8 cellular contexts compared by ENCODE assay signal in the genomic region with DNA sequence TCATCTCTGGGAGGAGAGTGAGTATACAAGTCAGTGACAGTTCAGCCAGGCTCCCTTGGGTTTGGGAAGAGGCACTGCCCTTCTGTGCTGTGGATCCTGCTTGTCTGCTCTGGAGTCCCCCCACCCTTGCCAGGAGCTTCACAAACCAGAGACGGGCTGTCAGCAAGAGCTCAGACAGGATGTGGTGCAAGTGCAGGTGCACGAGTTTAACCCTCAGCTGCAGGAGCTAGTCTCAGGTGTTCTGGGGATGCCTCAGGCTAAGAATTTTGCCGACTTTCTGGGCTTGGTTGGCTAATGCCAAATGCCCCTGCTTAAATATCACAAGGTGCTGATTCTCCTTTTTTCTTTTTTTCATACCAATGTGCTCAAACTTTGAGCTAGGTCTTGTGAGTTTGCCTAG. TPM values are rescaled to one million over a fixed set of nuclear protein-coding genes. Genes with fewer than 3 reads are reported as not detected.
DNase-seq lines count a peak whose midpoint lies in the region; ATAC-seq and TF ChIP-seq lines count a peak whose summit lies in the region.

No MANE protein-coding gene starts in this region.

- H3K9me3 Mint-ChIP-seq in stimulated activated naive CD8-positive, alpha-beta T cell treated with anti-CD3 and anti-CD28 coated beads, Interleukin-15, Interleukin-2, amounts not matched to agents 100 ng/mL and 50 ng/mL, for 24 hours = no peaks in the 10 kb centered on the region

- no peaks in the 10 kb centered on the region for H3K27me3 ChIP-seq in foreskin keratinocyte
- H3K27me3 ChIP-seq in right atrium auricular region = no peaks in the 10 kb centered on the region

- no peaks in the 10 kb centered on the region for H3K27me3 Mint-ChIP-seq in stimulated activated naive CD8-positive, alpha-beta T cell treated with anti-CD3 and anti-CD28 coated beads, Interleukin-15, Interleukin-2, amounts not matched to agents 100 ng/mL and 50 ng/mL, for 24 hours

- H3K27ac ChIP-seq in foreskin keratinocyte (no peak overlapping the region), right atrium auricular region (peak overlapping the region in 1 of 2 donors; percentile 25)

- CTCF ChIA-PET in GM10248 (lab: Yijun Ruan, JAX) = interaction anchor here (1.0 to 3.1 kb wide), 6 partner anchors 10 to 458 kb away, joined by 3 to 36 read pairs (median 3); partner anchors contain the start of gene ZNF783

- H3K9me3 ChIP-seq in right atrium auricular region = no peaks in the 10 kb centered on the region

- TF ChIP-seq CTCF in foreskin keratinocyte (conservative IDR thresholded peaks at IDR 0.05) (no peak), right atrium auricular region (IDR thresholded peaks at IDR 0.05) (no peak), GM10248 (IDR thresholded peaks at IDR 0.05; ENCODE audit: control extremely low read depth, extremely low read depth, low read depth, missing control alignments) (no peak)

- peaks cover 11% of the 10 kb centered on the region for H3K36me3 ChIP-seq in right atrium auricular region

- POLR2A ChIA-PET in GM10248 (lab: Yijun Ruan, JAX) = no interaction called here

- peak; percentile 0 for ATAC-seq in foreskin keratinocyte

- no peak overlapping the region for H3K4me3 ChIP-seq in right atrium auricular region

- peaks cover 3% of the 10 kb centered on the region for H3K4me1 ChIP-seq in foreskin keratinocyte
- peaks cover 0 to 15% of the 10 kb centered on the region in 2 donors for H3K4me1 ChIP-seq in right atrium auricular region

- peaks cover 10% of the 10 kb centered on the region for H3K36me3 Mint-ChIP-seq in stimulated activated naive CD8-positive, alpha-beta T cell treated with anti-CD3 and anti-CD28 coated beads, Interleukin-15, Interleukin-2, amounts not matched to agents 100 ng/mL and 50 ng/mL, for 24 hours (ENCODE audit: low read depth)

- peak overlapping the region; percentile 67 for H3K4me3 Mint-ChIP-seq in stimulated activated naive CD8-positive, alpha-beta T cell treated with anti-CD3 and anti-CD28 coated beads, Interleukin-15, Interleukin-2, amounts not matched to agents 100 ng/mL and 50 ng/mL, for 24 hours

- DNase-seq in activated T-cell treated with anti-CD3 and anti-CD28 coated beads for 1 hour (ENCODE audit: low read depth) (peak; percentile 31), activated T-cell treated with anti-CD3 and anti-CD28 coated beads for 4 hours (no peak), T-helper 22 cell (ENCODE audit: low read depth) (peak; percentile 38), foreskin keratinocyte (peak in 1 of 2 donors; percentile 14), retina (no peak), right atrium auricular region (ENCODE audit: low spot score) (no peak), GM10248 (ENCODE audit: extremely low spot score) (no peak)

- peaks cover 41% of the 10 kb centered on the region for H3K4me1 Mint-ChIP-seq in stimulated activated naive CD8-positive, alpha-beta T cell treated with anti-CD3 and anti-CD28 coated beads, Interleukin-15, Interleukin-2, amounts not matched to agents 100 ng/mL and 50 ng/mL, for 24 hours (ENCODE audit: low read depth)

- H3K27ac Mint-ChIP-seq in stimulated activated naive CD8-positive, alpha-beta T cell treated with anti-CD3 and anti-CD28 coated beads, Interleukin-15, Interleukin-2, amounts not matched to agents 100 ng/mL and 50 ng/mL, for 24 hours = no peak overlapping the region

RNA-seq across cellular contexts. Expression of gene ZNF783, which starts 22.3 kb away (rescaled TPM):
- total RNA-seq in foreskin keratinocyte = 7.4 and 7.5 TPM in 2 replicates
- 3.6 and 4.0 TPM in 2 replicates for polyA plus RNA-seq in foreskin keratinocyte
- total RNA-seq in right atrium auricular region = 1 to 10 TPM; 3.7 to 5.1 TPM

RNA-seq across cellular contexts. Expression of gene ZNF212, which starts 44.9 kb away (rescaled TPM):
- total RNA-seq in foreskin keratinocyte = 7.2 and 7.5 TPM in 2 replicates
- 6.1 and 6.5 TPM in 2 replicates for polyA plus RNA-seq in foreskin keratinocyte
- total RNA-seq in right atrium auricular region = 1 to 10 TPM; 2.5 to 3.0 TPM

Comparison
In these comparisons a context has a peak if more than half of its experiments do, and no peak if none do; other contexts are left out.
1. DNase-seq: peak in activated T-cell treated with anti-CD3 and anti-CD28 coated beads for 1 hour (single experiment) and T-helper 22 cell (single experiment); none in activated T-cell treated with anti-CD3 and anti-CD28 coated beads for 4 hours (single experiment), retina (single experiment), right atrium auricular region (single experiment) and GM10248 (single experiment).